ENCODE assay signal across 8 cellular contexts in genomic region chr17:78174332-78174869, GRCh38. TPM values are rescaled to one million over a fixed set of nuclear protein-coding genes. Genes with fewer than 3 reads are reported as not detected.
A peak's percentile ranks its signal among the peaks of the same experiment; 100 is the strongest.
DNase-seq lines count a peak whose midpoint lies in the region; ATAC-seq, FAIRE-seq and TF ChIP-seq lines count a peak whose summit lies in the region.

No MANE protein-coding gene starts in this region.

- no peaks in the 10 kb centered on the region for H3K9me3 ChIP-seq in Peyer's patch

- peak; percentile 20 for TF ChIP-seq CTCF in GM10266 (IDR thresholded peaks at IDR 0.05; ENCODE audit: control insufficient read depth, insufficient read depth, low read depth, missing control alignments)
- TF ChIP-seq CTCF in Peyer's patch (IDR thresholded peaks at IDR 0.05), result peak in 5 of 6 experiments; percentile 25 to 89 (median 83)

- no peak for DNase-seq in GM10266 (ENCODE audit: extremely low spot score)
- peak; percentile 64 to 92 (median 89) for DNase-seq in Peyer's patch
- DNase-seq in frontal cortex (ENCODE audit: low spot score in 2 of 2), result peak; percentile 76
- DNase-seq in pons (ENCODE audit: low spot score), result peak; percentile 90
- DNase-seq in GM03348 (ENCODE audit: low spot score), result no peak
- DNase-seq in HuH-7.5 (ENCODE audit: low spot score), result no peak
- no peak for DNase-seq in OCI-M1 (lab: John Stamatoyannopoulos, UW)

- no peak for ATAC-seq in GM21360 (IDR thresholded peaks at IDR 0.05; ENCODE audit: unreplicated experiment)

- no peak for FAIRE-seq in frontal cortex (lab: Jason Lieb, UNC)

- TF ChIP-seq POLR2A in Peyer's patch (IDR thresholded peaks at IDR 0.05), result peak; percentile 31 to 54

- peaks cover 0 to 16% (median 0%) of the 10 kb centered on the region in 3 donors for H3K36me3 ChIP-seq in Peyer's patch

- H3K4me3 ChIP-seq in Peyer's patch, result peak overlapping the region in 3 of 4 donors; percentile 3 to 25 (median 9)

- no peaks in the 10 kb centered on the region for H3K27me3 ChIP-seq in Peyer's patch

- peak overlapping the region; percentile 79 to 97 (median 88) for H3K27ac ChIP-seq in Peyer's patch

- peaks cover 9 to 77% (median 60%) of the 10 kb centered on the region in 4 donors for H3K4me1 ChIP-seq in Peyer's patch

RNA-seq across cellular contexts. Expression of gene SYNGR2, which starts 6.0 kb away (rescaled TPM):
- total RNA-seq in Peyer's patch, result 10 to 100 TPM; 51.2 to 87.2 (median 77.3) TPM
- 6.1 TPM for total RNA-seq in frontal cortex

RNA-seq across cellular contexts. Expression of gene TK1, which starts 12.5 kb away (rescaled TPM):
- 10 to 100 TPM in 2 of 4 donors, 1 to 10 TPM in 2; 6.2 to 46.2 (median 10.1) TPM for total RNA-seq in Peyer's patch
- total RNA-seq in frontal cortex, result 3.7 TPM

RNA-seq across cellular contexts. Expression of gene AFMID, which starts 12.8 kb away (rescaled TPM):
- total RNA-seq in Peyer's patch (10 to 100 TPM; 28.2 to 98.2 (median 51.7) TPM), frontal cortex (33.4 TPM)

RNA-seq across cellular contexts. Expression of gene C17orf99, which starts 28.2 kb away (rescaled TPM):
- total RNA-seq in Peyer's patch (1 to 10 TPM in 1 of 4 donors, not detected in 3; 1.6 TPM), frontal cortex (2.0 TPM)

RNA-seq across cellular contexts. Expression of gene BIRC5, which starts 39.7 kb away (rescaled TPM):
- total RNA-seq in Peyer's patch (1 to 10 TPM; 2.4 to 6.5 (median 5.7) TPM), frontal cortex (6.9 TPM)

Comparison
In these comparisons a context has a peak if more than half of its experiments do, and no peak if none do; other contexts are left out.
1. DNase-seq: peak in Peyer's patch (3 of 3), frontal cortex (2 of 2) and pons (single experiment); none in GM10266 (single experiment), GM03348 (single experiment), HuH-7.5 (single experiment) and OCI-M1 (single experiment).